10 cellular contexts compared by ENCODE assay signal in genomic region chr17:5619088-5619740, GRCh38.
DNase-seq lines count a peak whose midpoint lies in the region; ATAC-seq lines count a peak whose summit lies in the region.
"Had no signal": no experiment of that assay in that cellular context is flagged by ENCODE, and none has a peak within 500 bp of the region (broad histone marks: within the 10 kb centered on the region; RNA-seq: fewer than 3 reads in every experiment).

No MANE protein-coding gene starts in this region.

- no peak overlapping the region for H3K27ac Mint-ChIP-seq in stimulated activated naive B cell treated with anti-CD40 and anti-IgM and Interleukin-4, amounts not matched to agents 10 μg/mL and 1 μg/mL and 100 μg/mL, for 72 hours
- H3K27ac Mint-ChIP-seq: T-helper 1 cell treated with Interleukin-12 subunit alpha and Interleukin-12 subunit beta and Interleukin-4 antibody, amounts not matched to agents 30 μg/mL and 1 μg/mL, for 36 hours had no signal

- no peaks in the 10 kb centered on the region for H3K9me3 Mint-ChIP-seq in stimulated activated naive B cell treated with anti-CD40 and anti-IgM and Interleukin-4, amounts not matched to agents 10 μg/mL and 1 μg/mL and 100 μg/mL, for 72 hours
- H3K9me3 Mint-ChIP-seq: T-helper 1 cell treated with Interleukin-12 subunit alpha and Interleukin-12 subunit beta and Interleukin-4 antibody, amounts not matched to agents 30 μg/mL and 1 μg/mL, for 36 hours had no signal

- H3K27me3 Mint-ChIP-seq in stimulated activated naive B cell treated with anti-CD40 and anti-IgM and Interleukin-4, amounts not matched to agents 10 μg/mL and 1 μg/mL and 100 μg/mL, for 72 hours: peaks cover 20 to 31% of the 10 kb centered on the region in 2 donors

- H3K4me3 Mint-ChIP-seq in stimulated activated naive B cell treated with anti-CD40 and anti-IgM and Interleukin-4, amounts not matched to agents 10 μg/mL and 1 μg/mL and 100 μg/mL, for 72 hours: no peak overlapping the region
- H3K4me3 Mint-ChIP-seq: T-helper 1 cell treated with Interleukin-12 subunit alpha and Interleukin-12 subunit beta and Interleukin-4 antibody, amounts not matched to agents 30 μg/mL and 1 μg/mL, for 36 hours had no signal

- peaks cover 0 to 2% of the 10 kb centered on the region in 2 donors for H3K4me1 Mint-ChIP-seq in stimulated activated naive B cell treated with anti-CD40 and anti-IgM and Interleukin-4, amounts not matched to agents 10 μg/mL and 1 μg/mL and 100 μg/mL, for 72 hours

- H3K36me3 Mint-ChIP-seq in stimulated activated naive B cell treated with anti-CD40 and anti-IgM and Interleukin-4, amounts not matched to agents 10 μg/mL and 1 μg/mL and 100 μg/mL, for 72 hours: no peaks in the 10 kb centered on the region

- no peak for ATAC-seq in stimulated activated naive B cell treated with anti-CD40 and anti-IgM and Interleukin-4, amounts not matched to agents 10 μg/mL and 1 μg/mL and 100 μg/mL, for 72 hours (replicated peaks)
- ATAC-seq in HG03280 (IDR thresholded peaks at IDR 0.05; ENCODE audit: unreplicated experiment): no peak

- peak; percentile 100 for DNase-seq in NCI-H1105 treated with DMSO at 0.1 percent for 48 hours (lab: John Stamatoyannopoulos, UW)
- no peak for DNase-seq in NCI-H1105 (lab: John Stamatoyannopoulos, UW)
- DNase-seq in stimulated activated CD4-positive, alpha-beta T cell treated with anti-CD3 and anti-CD28 coated beads, Interleukin-1b, Interleukin-23, amount 100 ng/mL, for 48 hours: peak; percentile 7
- DNase-seq in stimulated activated CD4-positive, alpha-beta T cell treated with anti-CD3 and anti-CD28 coated beads, Interleukin-2, amount 100 ng/mL, for 48 hours: no peak
- peak; percentile 100 for DNase-seq in NOMO-1 treated with DMSO at 0.1 percent for 48 hours (lab: John Stamatoyannopoulos, UW; ENCODE audit: unreplicated experiment)
- peak; percentile 3 for DNase-seq in stimulated activated naive B cell treated with anti-CD40 and anti-IgM and Interleukin-4, amounts not matched to agents 10 μg/mL and 1 μg/mL and 100 μg/mL, for 72 hours
- no peak for DNase-seq in NCI-H524 (lab: John Stamatoyannopoulos, UW)
- DNase-seq: activated CD8-positive, alpha-beta memory T cell treated with anti-CD3 and anti-CD28 coated beads for 24 hours had no signal

Comparison
In these comparisons a context has a peak if more than half of its experiments do, and no peak if none do; other contexts are left out.
1. DNase-seq: peak in NCI-H1105 treated with DMSO at 0.1 percent for 48 hours (single experiment), stimulated activated CD4-positive, alpha-beta T cell treated with anti-CD3 and anti-CD28 coated beads, Interleukin-1b, Interleukin-23, amount 100 ng/mL, for 48 hours (single experiment), NOMO-1 treated with DMSO at 0.1 percent for 48 hours (single experiment) and stimulated activated naive B cell treated with anti-CD40 and anti-IgM and Interleukin-4, amounts not matched to agents 10 μg/mL and 1 μg/mL and 100 μg/mL, for 72 hours (single experiment); none in NCI-H1105 (single experiment), stimulated activated CD4-positive, alpha-beta T cell treated with anti-CD3 and anti-CD28 coated beads, Interleukin-2, amount 100 ng/mL, for 48 hours (0 of 2) and NCI-H524 (0 of 2).